ENCODE assay signal across 34 cellular contexts in the genomic region with DNA sequence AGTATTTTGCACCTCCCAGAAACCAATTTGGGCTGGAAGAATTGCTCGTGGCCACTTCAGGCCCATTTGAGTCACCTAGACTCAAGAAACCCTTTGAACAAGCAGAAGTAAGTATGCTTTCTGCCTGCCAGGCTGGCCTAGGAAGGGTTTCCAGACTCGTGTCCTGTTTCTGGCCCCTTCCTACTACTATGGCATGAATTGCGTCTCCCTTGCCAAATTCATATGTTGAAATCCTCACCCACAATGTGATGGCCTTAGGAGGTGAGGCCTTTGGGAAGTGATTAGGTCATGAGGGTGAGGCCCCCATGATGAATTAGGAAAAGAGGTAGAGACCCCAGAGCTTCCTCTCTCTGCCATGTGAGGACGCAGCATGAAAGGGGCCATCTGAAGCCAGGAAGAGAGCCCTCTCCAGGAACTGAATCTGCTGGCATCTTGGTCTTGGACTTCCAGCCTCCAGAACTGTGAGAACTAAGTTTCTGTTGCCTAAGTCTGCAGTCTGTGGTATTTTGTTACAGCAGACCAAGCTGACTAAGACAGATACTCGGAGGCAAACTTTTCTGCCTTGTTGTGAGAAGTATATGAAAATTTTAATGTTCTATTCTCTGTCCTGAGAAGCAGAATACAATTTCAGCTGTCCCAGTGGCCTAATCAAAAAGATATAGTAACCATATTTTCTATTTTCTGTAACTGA. TPM values are rescaled to one million over a fixed set of nuclear protein-coding genes. Genes with fewer than 3 reads are reported as not detected.
"Had no signal": no experiment of that assay in that cellular context is flagged by ENCODE, and none has a peak within 500 bp of the region (broad histone marks: within the 10 kb centered on the region; RNA-seq: fewer than 3 reads in every experiment).

No MANE protein-coding gene starts in this region.

- H3K4me3 ChIP-seq: adrenal gland, ascending aorta, ovary, right lobe of liver, thoracic aorta, upper lobe of left lung had no signal

- DNase-seq: activated CD4-positive, alpha-beta T cell treated with anti-CD3 and anti-CD28 coated beads for 36 hours; activated CD4-positive, CD25-positive, alpha-beta regulatory T cell; activated CD8-positive, alpha-beta memory T cell treated with anti-CD3 and anti-CD28 coated beads, Interleukin-2, amount 10 ng/mL, durations not matched to agents 7 days and 5 days; activated CD8-positive, alpha-beta T cell treated with anti-CD3 and anti-CD28 coated beads, Interleukin-2, amount 10 ng/mL, durations not matched to agents 7 days and 5 days; activated effector memory CD4-positive, alpha-beta T cell treated with Interleukin-2 at 50 U/mL for 16 hours; activated naive CD4-positive, alpha-beta T cell treated with anti-CD3 and anti-CD28 coated beads for 36 hours; activated naive CD8-positive, alpha-beta T cell treated with anti-CD3 and anti-CD28 coated beads for 36 hours; adrenal gland; brain microvascular endothelial cell; caudate nucleus; foreskin fibroblast; head of caudate nucleus; hippocampal formation; kidney; left colon; mesendoderm; natural killer cell; ovary; right lobe of liver; stimulated activated CD4-positive, alpha-beta T cell treated with anti-CD3 and anti-CD28 coated beads, Interleukin-12 subunit alpha, Interleukin-12 subunit beta, amount 100 ng/mL, for 4 hours; stimulated activated CD4-positive, alpha-beta T cell treated with anti-CD3 and anti-CD28 coated beads, Interleukin-4, amount 100 ng/mL, for 1 hour; T-cell; upper lobe of left lung had no signal

- H3K27ac ChIP-seq: adrenal gland, ascending aorta, brain microvascular endothelial cell, ovary, right lobe of liver, thoracic aorta, upper lobe of left lung had no signal

- H3K9me3 ChIP-seq: adrenal gland, ascending aorta, ovary, right lobe of liver, thoracic aorta, upper lobe of left lung had no signal

- H3K27me3 ChIP-seq: adrenal gland, ascending aorta, brain microvascular endothelial cell, ovary, right lobe of liver, upper lobe of left lung had no signal

- H3K36me3 ChIP-seq: adrenal gland, ascending aorta, brain microvascular endothelial cell, ovary, right lobe of liver, thoracic aorta, upper lobe of left lung had no signal

- ATAC-seq: activated CD4-positive, alpha-beta T cell treated with anti-CD3 and anti-CD28 coated beads for 36 hours; activated CD8-positive, alpha-beta memory T cell treated with anti-CD3 and anti-CD28 coated beads, Interleukin-2, amount 10 ng/mL, durations not matched to agents 7 days and 5 days; activated CD8-positive, alpha-beta T cell treated with anti-CD3 and anti-CD28 coated beads, Interleukin-2, amount 10 ng/mL, durations not matched to agents 7 days and 5 days; left colon; natural killer cell; right lobe of liver; T-cell had no signal

- H3K4me1 ChIP-seq: ascending aorta, right lobe of liver, upper lobe of left lung had no signal

RNA-seq across cellular contexts. Expression of a gene that starts 13.1 kb away (rescaled TPM):
- total RNA-seq: activated CD4-positive, alpha-beta T cell treated with anti-CD3 and anti-CD28 coated beads for 36 hours; activated CD8-positive, alpha-beta memory T cell treated with anti-CD3 and anti-CD28 coated beads, Interleukin-2, amount 10 ng/mL, durations not matched to agents 7 days and 5 days; activated CD8-positive, alpha-beta T cell treated with anti-CD3 and anti-CD28 coated beads, Interleukin-2, amount 10 ng/mL, durations not matched to agents 7 days and 5 days; activated naive CD4-positive, alpha-beta T cell treated with anti-CD3 and anti-CD28 coated beads for 36 hours; activated naive CD8-positive, alpha-beta T cell treated with anti-CD3 and anti-CD28 coated beads for 36 hours; ascending aorta; endothelial cell of umbilical vein; kidney; left colon; lower leg skin; mononuclear cell; natural killer cell; ovary; progenitor cell of endocrine pancreas; renal cortical epithelial cell; right lobe of liver; skeletal muscle tissue; subcutaneous adipose tissue; T-cell; T-helper 2 cell treated with Interferon-gamma antibody and Interleukin-4, amounts not matched to agents 100 ng/mL and 5 ng/mL, for 36 hours; thoracic aorta; upper lobe of left lung had no signal
- polyA plus RNA-seq: adrenal gland, endothelial cell of umbilical vein, esophagus, ovary had no signal
